ENCODE assay signal across 6 cellular contexts in the genomic region with DNA sequence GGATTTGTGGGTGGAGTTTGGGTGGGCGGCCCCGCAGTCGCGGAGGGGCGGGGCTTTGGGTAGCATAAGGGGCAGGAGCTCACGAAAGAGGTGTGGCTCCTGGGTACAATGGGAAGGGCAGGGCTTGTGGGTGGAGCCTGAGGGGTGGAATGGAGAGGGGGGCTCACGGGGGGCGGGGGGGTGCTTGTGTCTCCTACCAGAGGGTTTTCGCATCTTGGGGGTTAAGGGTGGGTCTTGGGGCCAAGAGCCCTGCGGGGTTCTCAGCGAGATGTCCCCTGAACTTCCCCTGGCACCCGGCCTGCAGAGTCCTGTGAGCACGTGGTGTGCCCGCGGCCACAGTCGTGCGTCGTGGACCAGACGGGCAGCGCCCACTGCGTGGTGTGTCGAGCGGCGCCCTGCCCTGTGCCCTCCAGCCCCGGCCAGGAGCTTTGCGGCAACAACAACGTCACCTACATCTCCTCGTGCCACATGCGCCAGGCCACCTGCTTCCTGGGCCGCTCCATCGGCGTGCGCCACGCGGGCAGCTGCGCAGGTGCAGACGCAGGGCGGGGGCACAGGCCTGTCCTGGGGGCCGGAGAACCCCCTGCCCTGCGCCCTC. TPM values are rescaled to one million over a fixed set of nuclear protein-coding genes. Genes with fewer than 3 reads are reported as not detected.
DNase-seq lines count a peak whose midpoint lies in the region; ATAC-seq, FAIRE-seq and TF ChIP-seq lines count a peak whose summit lies in the region.

No MANE protein-coding gene starts in this region.

- in situ Hi-C loops in HepG2 (cut with HindIII; ENCODE audit: extremely low pct_ligation_motif_present, low pct_unique_long_range_greater_than_20kb) = no loop called here

- H4K20me1 ChIP-seq in HepG2 (ENCODE audit: insufficient read depth, low read length) = no peaks in the 10 kb centered on the region

- POLR2A ChIA-PET in HEK293T (lab: Yijun Ruan, JAX) = interaction anchor here (0.6 to 1.7 kb wide), 3 partner anchors 15 to 22 kb away, joined by 3 to 9 read pairs (median 5); partner anchors contain the start of gene RNF126
- POLR2A ChIA-PET in HepG2 (lab: Yijun Ruan, JAX) = interaction anchor here (0.7 to 5.3 kb wide), 11 partner anchors 11 to 170 kb away, joined by 3 to 56 read pairs (median 8); partner anchors contain the start of genes PALM and RNF126

- intact Hi-C loops in HepG2 (cut with micrococcal nuclease; ENCODE audit: unreplicated experiment) = no loop called here

- H3K27me3 ChIP-seq in HepG2 (ENCODE audit: control insufficient read depth in 1 of 2, insufficient read depth in 2 of 2, low read length in 2 of 2) = peaks cover 0 to 4% of the 10 kb centered on the region in 2 experiments; a peak in 1 of 5 replicates

- no peak for TF ChIP-seq RAD21 in HepG2 (CRISPR knock-in tag; IDR thresholded peaks at IDR 0.05)

- H3K9ac ChIP-seq in HepG2 (ENCODE audit: insufficient read depth, low read depth, low read length) = no peak overlapping the region

- no peak; the same call in 2 of the 3 replicates for ATAC-seq in HepG2

- H3K9me3 ChIP-seq in HepG2 (ENCODE audit: low read length) = no peaks in the 10 kb centered on the region

- WGBS in HepG2 (ENCODE audit: low lambda C conversion rate) = 57% methylated on average over 13 of the region's 40 CpGs

- no TSS peak for BruUV-seq in HepG2 (replicated peaks; lab: Mats Ljungman, UMichigan)

- peak overlapping the region in 1 of 3 experiments; percentile 76; a peak in 2 of 6 replicates for H3K4me3 ChIP-seq in HepG2 (replicated peaks in 1 of 3; ENCODE audit: insufficient read depth in 1 of 3, low read depth in 2 of 3, low read length in 3 of 3)

- DNase-seq in HEK293T (ENCODE audit: extremely low spot score) (peak; percentile 94), HepG2 (ENCODE audit: low spot score) (no peak), D721Med (ENCODE audit: insufficient read length, low spot score) (no peak), NCI-H1930 (lab: John Stamatoyannopoulos, UW) (no peak), DMS79 (lab: John Stamatoyannopoulos, UW) (no peak)
- DNase-seq in activated CD4-positive, alpha-beta T cell treated with anti-CD3 and anti-CD28 coated beads, Interleukin-2, amount 50 U/mL, for 1 hour = peak; percentile 93

- TF ChIP-seq EP300 in HepG2 (IDR thresholded peaks at IDR 0.05; ENCODE audit: low read depth in 2 of 2, low read length in 2 of 2) (no peak), HepG2 (CRISPR knock-in tag; IDR thresholded peaks at IDR 0.05; ENCODE audit: borderline replicate concordance) (no peak)

- H3K27ac ChIP-seq in HepG2 (ENCODE audit: extremely low read length, insufficient read depth, low read length) = peak overlapping the region; percentile 82

- no peaks in the 10 kb centered on the region for H3K79me2 ChIP-seq in HepG2 (ENCODE audit: insufficient read depth, low read length)

- TF ChIP-seq CTCF in HepG2 (CRISPR knock-in tag; IDR thresholded peaks at IDR 0.05) (no peak), D721Med (IDR thresholded peaks at IDR 0.05; ENCODE audit: insufficient read depth, missing control alignments) (no peak)

- FAIRE-seq in HepG2 (lab: Jason Lieb, UNC) (no peak), D721Med (lab: Jason Lieb, UNC) (no peak)

- H3K4me1 ChIP-seq in HepG2 (ENCODE audit: insufficient read depth, low read length) = peaks cover 33% of the 10 kb centered on the region

- no peaks in the 10 kb centered on the region for H3K36me3 ChIP-seq in HepG2 (replicated peaks in 1 of 2; ENCODE audit: control insufficient read depth in 1 of 2, insufficient read depth in 2 of 2, low read length in 2 of 2)

- TF ChIP-seq POLR2A in HepG2 (IDR thresholded peaks at IDR 0.05; ENCODE audit: insufficient read depth in 1 of 2, low read depth in 2 of 2, low read length in 2 of 2) = no peak

- no peak overlapping the region for H2AFZ ChIP-seq in HepG2 (ENCODE audit: low read length)

- peak overlapping the region; percentile 77; the same call in 1 of the 2 replicates for H3K4me2 ChIP-seq in HepG2 (ENCODE audit: low read depth, low read length)

- CTCF ChIA-PET in HEK293T (lab: Yijun Ruan, JAX) (no interaction called here), HepG2 (lab: Yijun Ruan, JAX; ENCODE audit: low intra/inter-chr PET ratio, low total read pairs) (interaction anchor here (0.6 to 2.2 kb wide), 2 partner anchors 10 to 16 kb away, joined by 3 to 13 read pairs; no protein-coding TSS in a partner anchor)

RNA-seq across cellular contexts. Expression of gene FSTL3, which starts 4.9 kb away (rescaled TPM):
- total RNA-seq in HepG2 (2016; rRNA removed; fragmentation: Illumina TruSeq; extraction: Trizol) = 5.8 and 13.5 TPM in 2 replicates
- 3.3 and 3.8 TPM in 2 replicates for total RNA-seq in HepG2 (2016; cell fraction: cytosol; rRNA removed; fragmentation: Illumina TruSeq; extraction: Trizol; ENCODE audit: low read depth)
- total RNA-seq in HepG2 (2016; cell fraction: insoluble cytoplasmic fraction; rRNA removed; fragmentation: Illumina TruSeq; extraction: Trizol) = 4.6 and 14.2 TPM in 2 replicates
- total RNA-seq in HepG2 (2016; cell fraction: membrane; rRNA removed; fragmentation: Illumina TruSeq; extraction: Trizol) = 7.0 and 8.2 TPM in 2 replicates
- 11.9 and 15.2 TPM in 2 replicates for total RNA-seq in HepG2 (2016; cell fraction: nucleus; rRNA removed; fragmentation: Illumina TruSeq; extraction: Trizol)
- 15.6 and 30.9 TPM in 2 replicates for polyA plus RNA-seq in HepG2 (2011; rRNA removed)
- 24.5 and 32.7 TPM in 2 replicates for polyA plus RNA-seq in HepG2 (2011; cell fraction: cytosol; rRNA removed)
- 151 and 166 TPM in 2 replicates for polyA plus RNA-seq in HepG2 (2011; cell fraction: nucleus; rRNA removed)
- 19.0 and 28.0 TPM in 2 replicates for polyA plus RNA-seq in HepG2 (2012)
- polyA plus RNA-seq in HepG2 (2016; cell fraction: cytosol; fragmentation: Illumina TruSeq; extraction: Trizol; ENCODE audit: low read depth) = 3.1 and 4.0 TPM in 2 replicates
- polyA plus RNA-seq in HepG2 (2016; cell fraction: insoluble cytoplasmic fraction; fragmentation: Illumina TruSeq; extraction: Trizol; ENCODE audit: low read depth) = 6.4 and 7.0 TPM in 2 replicates
- polyA plus RNA-seq in HepG2 (2016; cell fraction: membrane; fragmentation: Illumina TruSeq; extraction: Trizol; ENCODE audit: low read depth) = 5.8 and 6.2 TPM in 2 replicates
- polyA plus RNA-seq in HepG2 (2016; cell fraction: nucleus; fragmentation: Illumina TruSeq; extraction: Trizol; ENCODE audit: insufficient read depth, low read depth) = 30.9 and 40.0 TPM in 2 replicates
- polyA minus RNA-seq in HepG2 (2011; rRNA and poly(A)+ RNA removed; ENCODE audit: low replicate concordance) = 28.2 and 70.2 TPM in 2 replicates
- polyA minus RNA-seq in HepG2 (2011; cell fraction: cytosol; rRNA and poly(A)+ RNA removed) = 10.6 and 21.0 TPM in 2 replicates
- 6.8 and 7.9 TPM in 2 replicates for polyA minus RNA-seq in HepG2 (2011; cell fraction: nucleus; rRNA and poly(A)+ RNA removed)

RNA-seq across cellular contexts. Expression of gene PRSS57, which starts 14.1 kb away (rescaled TPM):
- total RNA-seq in HepG2 (2016; rRNA removed; fragmentation: Illumina TruSeq; extraction: Trizol) = not detected in 2 replicates
- total RNA-seq in HepG2 (2016; cell fraction: cytosol; rRNA removed; fragmentation: Illumina TruSeq; extraction: Trizol; ENCODE audit: low read depth) = not detected in 2 replicates
- not detected in 2 replicates for total RNA-seq in HepG2 (2016; cell fraction: insoluble cytoplasmic fraction; rRNA removed; fragmentation: Illumina TruSeq; extraction: Trizol)
- total RNA-seq in HepG2 (2016; cell fraction: membrane; rRNA removed; fragmentation: Illumina TruSeq; extraction: Trizol) = not detected in 2 replicates
- total RNA-seq in HepG2 (2016; cell fraction: nucleus; rRNA removed; fragmentation: Illumina TruSeq; extraction: Trizol) = not detected in 2 replicates
- 0.12 and 0.20 TPM in 2 replicates for polyA plus RNA-seq in HepG2 (2011; rRNA removed)
- polyA plus RNA-seq in HepG2 (2011; cell fraction: cytosol; rRNA removed) = 0.10 and 0.20 TPM in 2 replicates
- polyA plus RNA-seq in HepG2 (2011; cell fraction: nucleus; rRNA removed) = not detected in 2 replicates
- 0.13 and 0.16 TPM in 2 replicates for polyA plus RNA-seq in HepG2 (2012)
- not detected in 2 replicates for polyA plus RNA-seq in HepG2 (2016; cell fraction: cytosol; fragmentation: Illumina TruSeq; extraction: Trizol; ENCODE audit: low read depth)
- polyA plus RNA-seq in HepG2 (2016; cell fraction: insoluble cytoplasmic fraction; fragmentation: Illumina TruSeq; extraction: Trizol; ENCODE audit: low read depth) = not detected in 2 replicates
- not detected in 2 replicates for polyA plus RNA-seq in HepG2 (2016; cell fraction: membrane; fragmentation: Illumina TruSeq; extraction: Trizol; ENCODE audit: low read depth)
- not detected in 2 replicates for polyA plus RNA-seq in HepG2 (2016; cell fraction: nucleus; fragmentation: Illumina TruSeq; extraction: Trizol; ENCODE audit: insufficient read depth, low read depth)
- not detected in 2 replicates for polyA minus RNA-seq in HepG2 (2011; rRNA and poly(A)+ RNA removed; ENCODE audit: low replicate concordance)
- not detected in 2 replicates for polyA minus RNA-seq in HepG2 (2011; cell fraction: cytosol; rRNA and poly(A)+ RNA removed)
- not detected in 2 replicates for polyA minus RNA-seq in HepG2 (2011; cell fraction: nucleus; rRNA and poly(A)+ RNA removed)

RNA-seq across cellular contexts. Expression of gene RNF126, which starts 18.1 kb away (rescaled TPM):
- 18.5 and 34.0 TPM in 2 replicates for total RNA-seq in HepG2 (2016; rRNA removed; fragmentation: Illumina TruSeq; extraction: Trizol)
- total RNA-seq in HepG2 (2016; cell fraction: cytosol; rRNA removed; fragmentation: Illumina TruSeq; extraction: Trizol; ENCODE audit: low read depth) = 60.7 and 62.9 TPM in 2 replicates
- total RNA-seq in HepG2 (2016; cell fraction: insoluble cytoplasmic fraction; rRNA removed; fragmentation: Illumina TruSeq; extraction: Trizol) = 14.0 and 32.5 TPM in 2 replicates
- 51.8 and 70.5 TPM in 2 replicates for total RNA-seq in HepG2 (2016; cell fraction: membrane; rRNA removed; fragmentation: Illumina TruSeq; extraction: Trizol)
- total RNA-seq in HepG2 (2016; cell fraction: nucleus; rRNA removed; fragmentation: Illumina TruSeq; extraction: Trizol) = 20.4 and 26.7 TPM in 2 replicates
- polyA plus RNA-seq in HepG2 (2011; rRNA removed) = 23.2 and 24.6 TPM in 2 replicates
- 21.4 and 33.6 TPM in 2 replicates for polyA plus RNA-seq in HepG2 (2011; cell fraction: cytosol; rRNA removed)
- polyA plus RNA-seq in HepG2 (2011; cell fraction: nucleus; rRNA removed) = 96.9 and 98.7 TPM in 2 replicates
- 47.4 and 51.2 TPM in 2 replicates for polyA plus RNA-seq in HepG2 (2012)
- polyA plus RNA-seq in HepG2 (2016; cell fraction: cytosol; fragmentation: Illumina TruSeq; extraction: Trizol; ENCODE audit: low read depth) = 83.7 and 90.8 TPM in 2 replicates
- 29.9 and 39.9 TPM in 2 replicates for polyA plus RNA-seq in HepG2 (2016; cell fraction: insoluble cytoplasmic fraction; fragmentation: Illumina TruSeq; extraction: Trizol; ENCODE audit: low read depth)
- polyA plus RNA-seq in HepG2 (2016; cell fraction: membrane; fragmentation: Illumina TruSeq; extraction: Trizol; ENCODE audit: low read depth) = 79.7 and 88.6 TPM in 2 replicates
- 75.9 and 77.0 TPM in 2 replicates for polyA plus RNA-seq in HepG2 (2016; cell fraction: nucleus; fragmentation: Illumina TruSeq; extraction: Trizol; ENCODE audit: insufficient read depth, low read depth)
- polyA minus RNA-seq in HepG2 (2011; rRNA and poly(A)+ RNA removed; ENCODE audit: low replicate concordance) = 10.7 and 26.6 TPM in 2 replicates
- 18.3 and 21.9 TPM in 2 replicates for polyA minus RNA-seq in HepG2 (2011; cell fraction: cytosol; rRNA and poly(A)+ RNA removed)
- polyA minus RNA-seq in HepG2 (2011; cell fraction: nucleus; rRNA and poly(A)+ RNA removed) = 28.0 and 36.3 TPM in 2 replicates

RNA-seq across cellular contexts. Expression of gene PALM, which starts 27.6 kb away (rescaled TPM):
- 9.7 and 10.8 TPM in 2 replicates for total RNA-seq in HepG2 (2016; rRNA removed; fragmentation: Illumina TruSeq; extraction: Trizol)
- 8.3 and 10.1 TPM in 2 replicates for total RNA-seq in HepG2 (2016; cell fraction: cytosol; rRNA removed; fragmentation: Illumina TruSeq; extraction: Trizol; ENCODE audit: low read depth)
- total RNA-seq in HepG2 (2016; cell fraction: insoluble cytoplasmic fraction; rRNA removed; fragmentation: Illumina TruSeq; extraction: Trizol) = 6.4 and 11.8 TPM in 2 replicates
- total RNA-seq in HepG2 (2016; cell fraction: membrane; rRNA removed; fragmentation: Illumina TruSeq; extraction: Trizol) = 16.6 and 19.9 TPM in 2 replicates
- 6.7 and 6.9 TPM in 2 replicates for total RNA-seq in HepG2 (2016; cell fraction: nucleus; rRNA removed; fragmentation: Illumina TruSeq; extraction: Trizol)
- 4.0 and 5.4 TPM in 2 replicates for polyA plus RNA-seq in HepG2 (2011; rRNA removed)
- 3.7 and 4.7 TPM in 2 replicates for polyA plus RNA-seq in HepG2 (2011; cell fraction: cytosol; rRNA removed)
- 6.0 and 7.8 TPM in 2 replicates for polyA plus RNA-seq in HepG2 (2011; cell fraction: nucleus; rRNA removed)
- polyA plus RNA-seq in HepG2 (2012) = 12.4 and 19.1 TPM in 2 replicates
- polyA plus RNA-seq in HepG2 (2016; cell fraction: cytosol; fragmentation: Illumina TruSeq; extraction: Trizol; ENCODE audit: low read depth) = 9.4 and 11.9 TPM in 2 replicates
- polyA plus RNA-seq in HepG2 (2016; cell fraction: insoluble cytoplasmic fraction; fragmentation: Illumina TruSeq; extraction: Trizol; ENCODE audit: low read depth) = 15.1 and 19.3 TPM in 2 replicates
- 19.1 and 21.1 TPM in 2 replicates for polyA plus RNA-seq in HepG2 (2016; cell fraction: membrane; fragmentation: Illumina TruSeq; extraction: Trizol; ENCODE audit: low read depth)
- polyA plus RNA-seq in HepG2 (2016; cell fraction: nucleus; fragmentation: Illumina TruSeq; extraction: Trizol; ENCODE audit: insufficient read depth, low read depth) = 18.9 and 19.6 TPM in 2 replicates
- polyA minus RNA-seq in HepG2 (2011; rRNA and poly(A)+ RNA removed; ENCODE audit: low replicate concordance) = 1.1 and 5.2 TPM in 2 replicates
- 5.4 and 5.6 TPM in 2 replicates for polyA minus RNA-seq in HepG2 (2011; cell fraction: cytosol; rRNA and poly(A)+ RNA removed)
- 2.2 TPM in 2 replicates for polyA minus RNA-seq in HepG2 (2011; cell fraction: nucleus; rRNA and poly(A)+ RNA removed)

RNA-seq across cellular contexts. Expression of gene FGF22, which starts 41.4 kb away (rescaled TPM):
- 0.24 TPM in 1 of 2 replicates, not detected in the other for total RNA-seq in HepG2 (2016; rRNA removed; fragmentation: Illumina TruSeq; extraction: Trizol)
- not detected in 2 replicates for total RNA-seq in HepG2 (2016; cell fraction: cytosol; rRNA removed; fragmentation: Illumina TruSeq; extraction: Trizol; ENCODE audit: low read depth)
- total RNA-seq in HepG2 (2016; cell fraction: insoluble cytoplasmic fraction; rRNA removed; fragmentation: Illumina TruSeq; extraction: Trizol) = 0.09 TPM in 1 of 2 replicates, not detected in the other
- 0.17 and 0.19 TPM in 2 replicates for total RNA-seq in HepG2 (2016; cell fraction: membrane; rRNA removed; fragmentation: Illumina TruSeq; extraction: Trizol)
- total RNA-seq in HepG2 (2016; cell fraction: nucleus; rRNA removed; fragmentation: Illumina TruSeq; extraction: Trizol) = not detected in 2 replicates
- 0.07 TPM in 1 of 2 replicates, not detected in the other for polyA plus RNA-seq in HepG2 (2011; rRNA removed)
- not detected in 2 replicates for polyA plus RNA-seq in HepG2 (2011; cell fraction: cytosol; rRNA removed)
- not detected in 2 replicates for polyA plus RNA-seq in HepG2 (2011; cell fraction: nucleus; rRNA removed)
- 0.09 and 0.27 TPM in 2 replicates for polyA plus RNA-seq in HepG2 (2012)
- polyA plus RNA-seq in HepG2 (2016; cell fraction: cytosol; fragmentation: Illumina TruSeq; extraction: Trizol; ENCODE audit: low read depth) = 0.08 and 0.16 TPM in 2 replicates
- polyA plus RNA-seq in HepG2 (2016; cell fraction: insoluble cytoplasmic fraction; fragmentation: Illumina TruSeq; extraction: Trizol; ENCODE audit: low read depth) = not detected in 2 replicates
- 0.13 TPM in 1 of 2 replicates, not detected in the other for polyA plus RNA-seq in HepG2 (2016; cell fraction: membrane; fragmentation: Illumina TruSeq; extraction: Trizol; ENCODE audit: low read depth)
- 0.33 TPM in 1 of 2 replicates, not detected in the other for polyA plus RNA-seq in HepG2 (2016; cell fraction: nucleus; fragmentation: Illumina TruSeq; extraction: Trizol; ENCODE audit: insufficient read depth, low read depth)
- polyA minus RNA-seq in HepG2 (2011; rRNA and poly(A)+ RNA removed; ENCODE audit: low replicate concordance) = not detected in 2 replicates
- polyA minus RNA-seq in HepG2 (2011; cell fraction: cytosol; rRNA and poly(A)+ RNA removed) = not detected in 2 replicates
- polyA minus RNA-seq in HepG2 (2011; cell fraction: nucleus; rRNA and poly(A)+ RNA removed) = not detected in 2 replicates

Comparison
In these comparisons a context has a peak if more than half of its experiments do, and no peak if none do; other contexts are left out.
1. DNase-seq: peak in HEK293T (single experiment) and activated CD4-positive, alpha-beta T cell treated with anti-CD3 and anti-CD28 coated beads, Interleukin-2, amount 50 U/mL, for 1 hour (single experiment); none in HepG2 (single experiment), D721Med (single experiment), NCI-H1930 (0 of 2) and DMS79 (single experiment).